Comparison of ENCODE assay signal across 12 cellular contexts in genomic region chr14:53375573-53375972, GRCh38.
"Had no signal": no experiment of that assay in that cellular context is flagged by ENCODE, and none has a peak within 500 bp of the region (broad histone marks: within the 10 kb centered on the region; RNA-seq: fewer than 3 reads in every experiment).

No MANE protein-coding gene starts in this region.

- H3K27ac Mint-ChIP-seq: naive thymus-derived CD4-positive, alpha-beta T cell had no signal

- H3K27ac ChIP-seq: coronary artery, neutrophil, tibial nerve had no signal

- H3K27me3 ChIP-seq: neutrophil, tibial nerve had no signal

- H3K27me3 Mint-ChIP-seq: naive thymus-derived CD4-positive, alpha-beta T cell had no signal

- DNase-seq: central memory CD4-positive, alpha-beta T cell; effector CD8-positive, alpha-beta T cell; islet precursor cell; mammary epithelial cell; naive thymus-derived CD4-positive, alpha-beta T cell; posterior cingulate gyrus; small intestine; stimulated activated CD4-positive, alpha-beta T cell treated with anti-CD3 and anti-CD28 coated beads, Interleukin-12 subunit alpha, Interleukin-12 subunit beta, amount 100 ng/mL, for 4 hours; stimulated activated naive CD4-positive, alpha-beta T cell had no signal

- H3K36me3 ChIP-seq: neutrophil, tibial nerve had no signal

- H3K36me3 Mint-ChIP-seq: naive thymus-derived CD4-positive, alpha-beta T cell had no signal

- H3K4me3 ChIP-seq: coronary artery, tibial nerve had no signal

- ATAC-seq: naive thymus-derived CD4-positive, alpha-beta T cell had no signal

- H3K4me3 Mint-ChIP-seq: naive thymus-derived CD4-positive, alpha-beta T cell had no signal

- H3K9me3 ChIP-seq: neutrophil, tibial nerve had no signal

- H3K4me1 ChIP-seq: tibial nerve had no signal
